In the genomic region with DNA sequence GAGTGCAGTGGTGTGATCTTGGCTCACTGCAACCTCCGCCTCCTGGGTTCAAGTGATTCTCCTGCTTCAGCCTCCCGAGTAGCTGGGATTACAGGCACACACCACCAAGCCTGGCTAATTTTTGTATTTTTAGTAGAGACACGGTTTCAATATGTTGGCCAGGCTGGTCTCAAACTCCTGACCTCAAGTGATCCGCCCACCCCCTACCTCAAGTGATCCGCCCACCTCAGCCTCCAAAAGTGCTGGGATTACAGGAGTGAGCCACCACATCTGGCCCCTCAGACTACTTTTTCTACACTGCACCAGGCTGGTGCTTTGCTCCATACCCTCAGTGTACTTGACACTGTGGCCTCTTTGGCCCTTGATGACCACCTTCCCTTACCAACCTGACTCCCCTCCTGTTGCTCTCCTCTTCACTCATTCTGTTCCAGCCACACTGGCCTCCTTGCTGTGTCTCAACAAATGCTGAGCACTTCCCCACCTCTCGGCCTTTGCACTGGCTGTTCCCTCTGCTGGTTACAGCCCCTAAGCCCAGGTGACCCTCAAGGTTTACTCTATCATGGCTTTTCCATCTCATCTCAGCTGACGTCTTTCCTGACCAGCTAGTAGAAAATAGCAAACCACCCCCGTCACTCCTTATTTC, we compare ENCODE assay signal across 3 cellular contexts.
TF ChIP-seq lines count a peak whose summit lies in the region.

No MANE protein-coding gene starts in this region.

TF ChIP-seq in GM23338, 12 proteins besides CTCF, POLR2A, EP300 and RAD21:
- peak; percentile 64 for TF ChIP-seq ZNF331 (CRISPR knock-in tag; IDR thresholded peaks at IDR 0.05; ENCODE audit: low read depth)

TF ChIP-seq in HEK293, 187 proteins besides CTCF, POLR2A, EP300 and RAD21:
- TF ChIP-seq EGR2 (tag by site-specific recombination; IDR thresholded peaks at IDR 0.05; ENCODE audit: low read depth) (peak; percentile 68), ZNF776 (tag by site-specific recombination; IDR thresholded peaks at IDR 0.05; ENCODE audit: borderline replicate concordance) (0 out of 2 replicates have a peak, but pooled peaks have one; percentile 18), ZFHX2 (tag by site-specific recombination; conservative IDR thresholded peaks at IDR 0.05) (peak; percentile 84)

TF ChIP-seq in HepG2, 621 proteins besides CTCF, POLR2A, EP300 and RAD21:
- TF ChIP-seq ZNF331 (CRISPR knock-in tag; IDR thresholded peaks at IDR 0.05) = peak; percentile 61; the same call in 1 of the 2 replicates
